8 cellular contexts compared by ENCODE assay signal in genomic region chr17:81003711-81004335, GRCh38.
DNase-seq lines count a peak whose midpoint lies in the region; ATAC-seq and TF ChIP-seq lines count a peak whose summit lies in the region.
"Had no signal": no experiment of that assay in that cellular context is flagged by ENCODE, and none has a peak within 500 bp of the region (broad histone marks: within the 10 kb centered on the region; RNA-seq: fewer than 3 reads in every experiment).

No MANE protein-coding gene starts in this region.

- H3K9me3 Mint-ChIP-seq in effector memory CD8-positive, alpha-beta T cell = no peaks in the 10 kb centered on the region

- no peaks in the 10 kb centered on the region for H3K27me3 ChIP-seq in neuron (ENCODE audit: insufficient read depth, low read length)

- ATAC-seq in effector memory CD8-positive, alpha-beta T cell (replicated peaks) = peak; percentile 25
- ATAC-seq in HG02763 (IDR thresholded peaks at IDR 0.05; ENCODE audit: unreplicated experiment) (no peak), HG03342 (IDR thresholded peaks at IDR 0.05; ENCODE audit: unreplicated experiment) (no peak), GM19463 (IDR thresholded peaks at IDR 0.05; ENCODE audit: unreplicated experiment) (no peak)

- no peak overlapping the region for H2AFZ ChIP-seq in neuron (ENCODE audit: low read depth, low read length)

- H3K9me3 ChIP-seq in ES-I3 (ENCODE audit: control insufficient read depth, insufficient read depth, low read length) (no peaks in the 10 kb centered on the region), neuron (ENCODE audit: low read length) (no peaks in the 10 kb centered on the region)

- H3K36me3 ChIP-seq in ES-I3 (ENCODE audit: insufficient read depth, low read length) (0 out of 2 replicates have a peak, but pooled peaks cover 2% of the 10 kb centered on the region), neuron (ENCODE audit: insufficient read depth, low read length) (peaks cover 14% of the 10 kb centered on the region)

- H3K27ac Mint-ChIP-seq in effector memory CD8-positive, alpha-beta T cell = no peak overlapping the region

- H3K4me3 Mint-ChIP-seq in effector memory CD8-positive, alpha-beta T cell = peak overlapping the region; percentile 52 to 59

- H3K9ac ChIP-seq in ES-I3 (ENCODE audit: low read depth, low read length) = peak overlapping the region; percentile 35; the same call in 1 of the 2 replicates

- DNase-seq in NB4 (ENCODE audit: low read depth) = peak; percentile 57
- DNase-seq in effector memory CD8-positive, alpha-beta T cell = no peak
- DNase-seq: aorta had no signal

- no peak for TF ChIP-seq CTCF in NB4 (IDR thresholded peaks at IDR 0.05; ENCODE audit: low read depth, low read length)

- peaks cover 16 to 17% of the 10 kb centered on the region in 2 donors for H3K4me1 Mint-ChIP-seq in effector memory CD8-positive, alpha-beta T cell (ENCODE audit: low read depth in 2 of 2)

- no peak for TF ChIP-seq POLR2A in NB4 (IDR thresholded peaks at IDR 0.05; ENCODE audit: extremely low read depth, insufficient read length)

- H3K36me3 Mint-ChIP-seq in effector memory CD8-positive, alpha-beta T cell (ENCODE audit: insufficient read depth) = peaks cover 4% of the 10 kb centered on the region

- H3K4me1 ChIP-seq in ES-I3 (ENCODE audit: insufficient read depth, low read length) (no peaks in the 10 kb centered on the region), neuron (ENCODE audit: insufficient read depth, low read length) (peaks cover 11% of the 10 kb centered on the region)

- peak overlapping the region; percentile 17 for H3K4me3 ChIP-seq in NB4 (ENCODE audit: low read depth, low read length)
- H3K4me3 ChIP-seq in neuron (ENCODE audit: low read length) = peak overlapping the region; percentile 17

- peaks cover 28 to 33% of the 10 kb centered on the region in 2 donors for H3K27me3 Mint-ChIP-seq in effector memory CD8-positive, alpha-beta T cell
